ENCODE assay signal across 9 cellular contexts in genomic region chr19:30664358-30665058, GRCh38.
DNase-seq lines count a peak whose midpoint lies in the region; ATAC-seq and TF ChIP-seq lines count a peak whose summit lies in the region.
"Had no signal": no experiment of that assay in that cellular context is flagged by ENCODE, and none has a peak within 500 bp of the region (broad histone marks: within the 10 kb centered on the region; RNA-seq: fewer than 3 reads in every experiment).

No MANE protein-coding gene starts in this region.

- no peak for ATAC-seq in foreskin keratinocyte
- peak; percentile 48 to 83 (median 77) for ATAC-seq in psoas muscle
- ATAC-seq in naive thymus-derived CD4-positive, alpha-beta T cell = no peak
- ATAC-seq in HG03469 (IDR thresholded peaks at IDR 0.05; ENCODE audit: unreplicated experiment) = no peak
- no peak for ATAC-seq in GM21723 (IDR thresholded peaks at IDR 0.05; ENCODE audit: unreplicated experiment)

- WGBS in psoas muscle, 3 donors = 18 to 36% (median 22%) methylated on average over 11 of the region's 11 CpGs

- peaks cover 0 to under 1% (median 0%) of the 10 kb centered on the region in 11 donors for H3K9me3 Mint-ChIP-seq in naive thymus-derived CD4-positive, alpha-beta T cell

- POLR2A ChIA-PET in naive thymus-derived CD4-positive, alpha-beta T cell (lab: Charles Lee) = no interaction called here

- H3K36me3 ChIP-seq in psoas muscle (ENCODE audit: insufficient read depth in 1 of 2, low read depth in 1 of 2) = no peaks in the 10 kb centered on the region
- no peaks in the 10 kb centered on the region for H3K36me3 ChIP-seq in naive thymus-derived CD4-positive, alpha-beta T cell (ENCODE audit: control insufficient read depth in 2 of 3, insufficient read depth in 3 of 3, low read length in 3 of 3)

- CTCF ChIA-PET in naive thymus-derived CD4-positive, alpha-beta T cell (lab: Charles Lee) = no interaction called here

- intact Hi-C loops in psoas muscle (cut with DNase I) = loop anchor here (5.0 kb wide), 1 partner anchor 1558 kb away; no protein-coding TSS in a partner anchor
- intact Hi-C loops in naive thymus-derived CD4-positive, alpha-beta T cell (cut with micrococcal nuclease) = no loop called here

- H3K27ac ChIP-seq in foreskin keratinocyte (no peak overlapping the region), psoas muscle (no peak overlapping the region)
- no peak overlapping the region for H3K27ac ChIP-seq in naive thymus-derived CD4-positive, alpha-beta T cell (ENCODE audit: low read depth, low read length)

- H3K27me3 ChIP-seq in foreskin keratinocyte (no peaks in the 10 kb centered on the region), psoas muscle (ENCODE audit: insufficient read depth in 3 of 3, low read length in 2 of 3) (peaks cover 0 to 30% (median 0%) of the 10 kb centered on the region in 3 donors)
- no peaks in the 10 kb centered on the region for H3K27me3 ChIP-seq in naive thymus-derived CD4-positive, alpha-beta T cell (ENCODE audit: control insufficient read depth in 2 of 2, insufficient read depth in 2 of 2, low read length in 2 of 2)

- no peak overlapping the region for H3K4me3 ChIP-seq in psoas muscle
- H3K4me3 ChIP-seq in naive thymus-derived CD4-positive, alpha-beta T cell (ENCODE audit: low read length) = no peak overlapping the region

- H3K36me3 Mint-ChIP-seq in naive thymus-derived CD4-positive, alpha-beta T cell = no peaks in the 10 kb centered on the region

- no peaks in the 10 kb centered on the region for H3K9me3 ChIP-seq in psoas muscle
- H3K9me3 ChIP-seq in naive thymus-derived CD4-positive, alpha-beta T cell (ENCODE audit: control insufficient read depth in 2 of 3, low read length in 3 of 3) = no peaks in the 10 kb centered on the region

- TF ChIP-seq CTCF in foreskin keratinocyte (conservative IDR thresholded peaks at IDR 0.05) = peak; percentile 42
- TF ChIP-seq CTCF in psoas muscle (IDR thresholded peaks at IDR 0.05) = no peak

- H3K27ac Mint-ChIP-seq in naive thymus-derived CD4-positive, alpha-beta T cell = no peak overlapping the region

- peak; percentile 54 for DNase-seq in H4 (ENCODE audit: low spot score)
- DNase-seq in SHP77 (lab: John Stamatoyannopoulos, UW) = peak; percentile 25 to 41
- no peak for DNase-seq in foreskin keratinocyte
- DNase-seq in psoas muscle = peak in 1 of 2 donors; percentile 31
- no peak for DNase-seq in stimulated activated CD4-positive, alpha-beta T cell treated with anti-CD3 and anti-CD28 coated beads, Interleukin-1b, Interleukin-23, amount 100 ng/mL, for 48 hours
- DNase-seq in naive thymus-derived CD4-positive, alpha-beta T cell = no peak
- DNase-seq: NCI-H1436 treated with DMSO at 0.1 percent for 48 hours had no signal

- no peaks in the 10 kb centered on the region for H3K4me1 ChIP-seq in foreskin keratinocyte
- no peaks in the 10 kb centered on the region for H3K4me1 ChIP-seq in psoas muscle
- H3K4me1 ChIP-seq in naive thymus-derived CD4-positive, alpha-beta T cell (ENCODE audit: control insufficient read depth in 2 of 2, insufficient read depth in 2 of 2, low read length in 2 of 2) = no peaks in the 10 kb centered on the region

- H3K4me3 Mint-ChIP-seq in naive thymus-derived CD4-positive, alpha-beta T cell = no peak overlapping the region

- H3K4me1 Mint-ChIP-seq in naive thymus-derived CD4-positive, alpha-beta T cell = no peaks in the 10 kb centered on the region

- H3K27me3 Mint-ChIP-seq in naive thymus-derived CD4-positive, alpha-beta T cell = peaks cover 7 to 47% (median 30%) of the 10 kb centered on the region in 5 donors

Comparison
In these comparisons a context has a peak if more than half of its experiments do, and no peak if none do; other contexts are left out.
1. DNase-seq: peak in H4 (single experiment) and SHP77 (2 of 2); none in foreskin keratinocyte (0 of 2), stimulated activated CD4-positive, alpha-beta T cell treated with anti-CD3 and anti-CD28 coated beads, Interleukin-1b, Interleukin-23, amount 100 ng/mL, for 48 hours (single experiment) and naive thymus-derived CD4-positive, alpha-beta T cell (0 of 9).
2. ATAC-seq: peak in psoas muscle (4 of 4); none in foreskin keratinocyte (single experiment), naive thymus-derived CD4-positive, alpha-beta T cell (single experiment), HG03469 (single experiment) and GM21723 (single experiment).
3. intact Hi-C loops: an anchor here in psoas muscle (5.0 kb wide); none called in naive thymus-derived CD4-positive, alpha-beta T cell.